Comparison of ENCODE assay signal across 1 cellular context in genomic region chr11:3041699-3042098, GRCh38.
TF ChIP-seq lines count a peak whose summit lies in the region.

No MANE protein-coding gene starts in this region.

TF ChIP-seq in IMR-90, 13 proteins besides CTCF, POLR2A, EP300 and RAD21 (continued from another document):
- TF ChIP-seq USF2 (IDR thresholded peaks at IDR 0.05; ENCODE audit: low read depth, low read length) (no peak), RFX5 (IDR thresholded peaks at IDR 0.05; ENCODE audit: low read depth, low read length) (no peak), MXI1 (IDR thresholded peaks at IDR 0.05; ENCODE audit: borderline replicate concordance, low read depth, low read length) (no peak), CHD1 (IDR thresholded peaks at IDR 0.05; ENCODE audit: low read depth, low read length) (no peak), SMC3 (IDR thresholded peaks at IDR 0.05; ENCODE audit: low read depth, low read length) (no peak), MAZ (IDR thresholded peaks at IDR 0.05; ENCODE audit: borderline replicate concordance, low read depth, low read length) (no peak), RCOR1 (IDR thresholded peaks at IDR 0.05; ENCODE audit: insufficient replicate concordance, low read length) (no peak), CEBPB (IDR thresholded peaks at IDR 0.05; ENCODE audit: low read depth, low read length) (no peak)
- TF ChIP-seq, protein P1, sequence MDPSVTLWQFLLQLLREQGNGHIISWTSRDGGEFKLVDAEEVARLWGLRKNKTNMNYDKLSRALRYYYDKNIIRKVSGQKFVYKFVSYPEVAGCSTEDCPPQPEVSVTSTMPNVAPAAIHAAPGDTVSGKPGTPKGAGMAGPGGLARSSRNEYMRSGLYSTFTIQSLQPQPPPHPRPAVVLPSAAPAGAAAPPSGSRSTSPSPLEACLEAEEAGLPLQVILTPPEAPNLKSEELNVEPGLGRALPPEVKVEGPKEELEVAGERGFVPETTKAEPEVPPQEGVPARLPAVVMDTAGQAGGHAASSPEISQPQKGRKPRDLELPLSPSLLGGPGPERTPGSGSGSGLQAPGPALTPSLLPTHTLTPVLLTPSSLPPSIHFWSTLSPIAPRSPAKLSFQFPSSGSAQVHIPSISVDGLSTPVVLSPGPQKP (IDR thresholded peaks at IDR 0.05; ENCODE audit: borderline replicate concordance, low read depth, low read length), result no peak
